In the genomic region with DNA sequence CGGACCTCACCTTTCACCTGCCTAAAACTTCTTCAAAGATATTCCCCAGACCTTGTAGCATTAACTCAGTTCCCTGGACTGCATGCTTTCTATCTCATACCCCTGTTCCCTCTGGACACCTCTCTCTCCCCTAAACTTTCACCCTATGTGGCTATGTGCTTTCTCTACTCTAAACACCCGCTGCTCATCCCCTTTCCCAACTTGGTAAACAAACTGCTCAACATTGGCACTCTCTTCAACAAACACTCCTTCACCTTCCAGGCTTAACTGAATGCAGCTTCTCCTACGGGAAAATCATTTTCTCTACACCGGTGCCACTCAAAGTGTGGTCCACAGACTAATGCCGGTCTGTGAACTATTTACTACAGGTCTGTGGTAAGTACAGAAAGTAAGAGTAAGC, we compare ENCODE assay signal across 33 cellular contexts.
"Had no signal": no experiment of that assay in that cellular context is flagged by ENCODE, and none has a peak within 500 bp of the region (broad histone marks: within the 10 kb centered on the region; RNA-seq: fewer than 3 reads in every experiment).

No MANE protein-coding gene starts in this region.

- H3K27ac Mint-ChIP-seq: activated CD4-positive, alpha-beta memory T cell treated with anti-CD3 and anti-CD28 coated beads, Interleukin-2, amount 10 ng/mL, durations not matched to agents 7 days and 5 days; activated CD4-positive, alpha-beta T cell treated with anti-CD3 and anti-CD28 coated beads for 36 hours; activated CD4-positive, alpha-beta T cell treated with anti-CD3 and anti-CD28 coated beads, Interleukin-2, amount 10 ng/mL, durations not matched to agents 7 days and 5 days; activated naive CD4-positive, alpha-beta T cell treated with anti-CD3 and anti-CD28 coated beads, Interleukin-2, amount 10 ng/mL, durations not matched to agents 7 days and 5 days; activated naive CD8-positive, alpha-beta T cell treated with anti-CD3 and anti-CD28 coated beads, Interleukin-2, amount 50 U/mL, for 24 hours; activated T-cell treated with anti-CD3 and anti-CD28 coated beads, Interleukin-2, amount 50 U/mL, for 24 hours; activated T-cell treated with anti-CD3 and anti-CD28 coated beads, Interleukin-2, amount 50 U/mL, for 72 hours; brain; dendritic cell treated with granulocyte-macrophage colony-stimulating factor and Interleukin-4, amounts not matched to agents 40 ng/mL and 50 ng/mL, for 4 days; endodermal cell; T-helper 2 cell treated with Interferon-gamma antibody and Interleukin-4, amounts not matched to agents 5 μg/mL and 100 μg/mL, for 36 hours had no signal

- H3K4me3 Mint-ChIP-seq: activated CD4-positive, alpha-beta memory T cell treated with anti-CD3 and anti-CD28 coated beads, Interleukin-2, amount 10 ng/mL, durations not matched to agents 7 days and 5 days; activated CD4-positive, alpha-beta T cell treated with anti-CD3 and anti-CD28 coated beads for 36 hours; activated CD4-positive, alpha-beta T cell treated with anti-CD3 and anti-CD28 coated beads, Interleukin-2, amount 10 ng/mL, durations not matched to agents 7 days and 5 days; activated naive CD4-positive, alpha-beta T cell treated with anti-CD3 and anti-CD28 coated beads, Interleukin-2, amount 10 ng/mL, durations not matched to agents 7 days and 5 days; activated naive CD8-positive, alpha-beta T cell treated with anti-CD3 and anti-CD28 coated beads, Interleukin-2, amount 50 U/mL, for 24 hours; activated T-cell treated with anti-CD3 and anti-CD28 coated beads, Interleukin-2, amount 50 U/mL, for 24 hours; activated T-cell treated with anti-CD3 and anti-CD28 coated beads, Interleukin-2, amount 50 U/mL, for 72 hours; brain; dendritic cell treated with granulocyte-macrophage colony-stimulating factor and Interleukin-4, amounts not matched to agents 40 ng/mL and 50 ng/mL, for 4 days; endodermal cell; T-helper 2 cell treated with Interferon-gamma antibody and Interleukin-4, amounts not matched to agents 5 μg/mL and 100 μg/mL, for 36 hours had no signal

- H3K27ac ChIP-seq: adrenal gland, breast epithelium, cardiac muscle cell, coronary artery, dorsolateral prefrontal cortex, WERI-Rb-1 had no signal

- ATAC-seq: activated CD4-positive, alpha-beta T cell treated with anti-CD3 and anti-CD28 coated beads for 36 hours; activated naive CD4-positive, alpha-beta T cell treated with anti-CD3 and anti-CD28 coated beads, Interleukin-2, amount 50 U/mL, for 72 hours; activated naive CD8-positive, alpha-beta T cell treated with anti-CD3 and anti-CD28 coated beads, Interleukin-2, amount 50 U/mL, for 24 hours; activated T-cell treated with anti-CD3 and anti-CD28 coated beads, Interleukin-2, amount 50 U/mL, for 72 hours; esophagus mucosa had no signal

- H3K9me3 Mint-ChIP-seq: activated CD4-positive, alpha-beta memory T cell treated with anti-CD3 and anti-CD28 coated beads, Interleukin-2, amount 10 ng/mL, durations not matched to agents 7 days and 5 days; activated CD4-positive, alpha-beta T cell treated with anti-CD3 and anti-CD28 coated beads, Interleukin-2, amount 10 ng/mL, durations not matched to agents 7 days and 5 days; activated naive CD4-positive, alpha-beta T cell treated with anti-CD3 and anti-CD28 coated beads, Interleukin-2, amount 10 ng/mL, durations not matched to agents 7 days and 5 days; activated naive CD4-positive, alpha-beta T cell treated with anti-CD3 and anti-CD28 coated beads, Interleukin-2, amount 50 U/mL, for 72 hours; activated naive CD8-positive, alpha-beta T cell treated with anti-CD3 and anti-CD28 coated beads, Interleukin-2, amount 50 U/mL, for 24 hours; activated T-cell treated with anti-CD3 and anti-CD28 coated beads, Interleukin-2, amount 50 U/mL, for 24 hours; activated T-cell treated with anti-CD3 and anti-CD28 coated beads, Interleukin-2, amount 50 U/mL, for 72 hours; dendritic cell treated with granulocyte-macrophage colony-stimulating factor and Interleukin-4, amounts not matched to agents 40 ng/mL and 50 ng/mL, for 4 days; T-helper 2 cell treated with Interferon-gamma antibody and Interleukin-4, amounts not matched to agents 5 μg/mL and 100 μg/mL, for 36 hours had no signal

- H3K36me3 ChIP-seq: breast epithelium, WERI-Rb-1 had no signal

- H3K27me3 ChIP-seq: adrenal gland, cardiac muscle cell had no signal

- H3K4me1 ChIP-seq: adrenal gland, breast epithelium had no signal

- H3K27me3 Mint-ChIP-seq: activated CD4-positive, alpha-beta memory T cell treated with anti-CD3 and anti-CD28 coated beads, Interleukin-2, amount 10 ng/mL, durations not matched to agents 7 days and 5 days; activated CD4-positive, alpha-beta T cell treated with anti-CD3 and anti-CD28 coated beads for 36 hours; activated CD4-positive, alpha-beta T cell treated with anti-CD3 and anti-CD28 coated beads, Interleukin-2, amount 10 ng/mL, durations not matched to agents 7 days and 5 days; activated naive CD4-positive, alpha-beta T cell treated with anti-CD3 and anti-CD28 coated beads, Interleukin-2, amount 10 ng/mL, durations not matched to agents 7 days and 5 days; activated naive CD8-positive, alpha-beta T cell treated with anti-CD3 and anti-CD28 coated beads, Interleukin-2, amount 50 U/mL, for 24 hours; brain; dendritic cell treated with granulocyte-macrophage colony-stimulating factor and Interleukin-4, amounts not matched to agents 40 ng/mL and 50 ng/mL, for 4 days had no signal

- H3K4me1 Mint-ChIP-seq: activated naive CD4-positive, alpha-beta T cell treated with anti-CD3 and anti-CD28 coated beads, Interleukin-2, amount 10 ng/mL, durations not matched to agents 7 days and 5 days; brain; endodermal cell had no signal

- H3K9me3 ChIP-seq: adrenal gland, breast epithelium had no signal

- DNase-seq: activated CD4-positive, alpha-beta memory T cell treated with anti-CD3 and anti-CD28 coated beads, Interleukin-2, amount 10 ng/mL, durations not matched to agents 7 days and 5 days; activated CD4-positive, alpha-beta T cell treated with anti-CD3 and anti-CD28 coated beads for 36 hours; activated CD4-positive, alpha-beta T cell treated with anti-CD3 and anti-CD28 coated beads, Interleukin-2, amount 10 ng/mL, durations not matched to agents 7 days and 5 days; activated CD4-positive, alpha-beta T cell treated with anti-CD3 and anti-CD28 coated beads, Interleukin-2, amount 50 U/mL, for 4 hours; activated CD4-positive, CD25-positive, alpha-beta regulatory T cell; activated CD4-positive, CD25-positive, alpha-beta regulatory T cell treated with anti-CD3 and anti-CD28 coated beads, Interleukin-2, amount 50 U/mL, for 72 hours; activated CD8-positive, alpha-beta memory T cell treated with anti-CD3 and anti-CD28 coated beads, Interleukin-2, amount 50 U/mL, for 48 hours; activated gamma-delta T cell; activated naive CD4-positive, alpha-beta T cell; activated naive CD4-positive, alpha-beta T cell treated with anti-CD3 and anti-CD28 coated beads, Interleukin-2, amount 10 ng/mL, durations not matched to agents 7 days and 5 days; activated naive CD8-positive, alpha-beta T cell treated with anti-CD3 and anti-CD28 coated beads, Interleukin-2, amount 50 U/mL, for 24 hours; activated T-cell treated with anti-CD3 and anti-CD28 coated beads for 4 hours; activated T-cell treated with anti-CD3 and anti-CD28 coated beads, Interleukin-2, amount 50 U/mL, for 24 hours; activated T-cell treated with anti-CD3 and anti-CD28 coated beads, Interleukin-2, amount 50 U/mL, for 72 hours; adrenal gland; amygdala; aorta; central memory CD4-positive, alpha-beta T cell; dorsolateral prefrontal cortex; effector memory CD4-positive, alpha-beta T cell; endodermal cell; foreskin fibroblast; head of caudate nucleus; T1000; WERI-Rb-1 had no signal

- H3K4me3 ChIP-seq: adrenal gland, breast epithelium, cardiac muscle cell, coronary artery, dorsolateral prefrontal cortex had no signal
